ENCODE assay signal across 11 cellular contexts in the genomic region with DNA sequence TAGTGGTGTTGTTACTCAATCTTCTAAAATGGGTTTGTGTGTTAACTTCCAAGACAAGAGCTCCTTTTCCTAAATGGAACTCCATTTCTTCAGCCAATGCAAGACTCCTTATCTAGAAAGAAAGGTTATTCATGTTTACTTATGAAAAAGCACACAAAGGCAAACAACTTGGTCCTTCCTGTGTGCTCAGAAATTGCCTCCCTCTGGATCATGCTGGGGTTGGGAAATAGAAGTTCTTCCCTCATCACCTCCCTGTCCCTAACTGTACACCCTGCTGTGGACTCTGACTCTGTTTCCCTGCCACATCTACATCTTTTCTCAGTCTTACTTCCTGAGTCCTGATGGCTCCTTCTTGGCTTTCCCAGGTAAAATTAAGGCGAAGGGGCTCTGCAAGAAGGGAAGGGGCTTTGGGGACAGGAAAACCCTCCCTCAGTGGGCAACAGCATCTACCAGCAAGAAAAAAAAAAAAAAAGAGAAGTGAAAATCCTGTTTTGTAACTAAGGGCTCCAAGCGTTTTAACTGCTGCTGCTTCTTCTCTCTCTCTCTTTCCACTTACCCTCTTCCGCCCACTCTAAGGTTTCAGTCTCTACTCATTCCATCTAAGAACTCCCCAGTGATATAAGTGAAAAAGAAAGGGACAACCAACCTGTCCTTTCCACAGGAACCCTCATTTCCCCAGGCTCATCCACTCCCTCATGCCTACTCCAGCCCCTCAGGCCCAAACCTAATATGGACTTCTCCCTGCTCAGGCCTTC. TPM values are rescaled to one million over a fixed set of nuclear protein-coding genes. Genes with fewer than 3 reads are reported as not detected.
A peak's percentile ranks its signal among the peaks of the same experiment; 100 is the strongest.
DNase-seq lines count a peak whose midpoint lies in the region; ATAC-seq and TF ChIP-seq lines count a peak whose summit lies in the region.
"Had no signal": no experiment of that assay in that cellular context is flagged by ENCODE, and none has a peak within 500 bp of the region (broad histone marks: within the 10 kb centered on the region; RNA-seq: fewer than 3 reads in every experiment).

No MANE protein-coding gene starts in this region.

- no peak overlapping the region for H4K91ac ChIP-seq in IMR-90 (ENCODE audit: insufficient read depth, low read depth, low read length)

- no peak for TF ChIP-seq POLR2A in IMR-90 (IDR thresholded peaks at IDR 0.05; ENCODE audit: low read depth, low read length)

- TF ChIP-seq RAD21 in IMR-90 (IDR thresholded peaks at IDR 0.05; ENCODE audit: low read length), result no peak

- H3K9me3 Mint-ChIP-seq in naive B cell, result no peaks in the 10 kb centered on the region

- no peak overlapping the region for H3K14ac ChIP-seq in IMR-90 (replicated peaks; ENCODE audit: low read depth, low read length)

- no peak overlapping the region for H3K4ac ChIP-seq in IMR-90 (ENCODE audit: low read depth, low read length)

- WGBS in IMR-90 (ENCODE audit: extremely low coverage in 2 of 2, insufficient read length in 1 of 2), 2 experiments, result no CpG with 5 or more reads among the region's 3 CpGs
- WGBS in smooth muscle cell (ENCODE audit: low lambda C conversion rate), result 82% methylated on average over 3 of the region's 3 CpGs

- peak; percentile 93 for ATAC-seq in GM18870 (IDR thresholded peaks at IDR 0.05; ENCODE audit: unreplicated experiment)
- ATAC-seq in HG02610 (IDR thresholded peaks at IDR 0.05; ENCODE audit: unreplicated experiment), result peak; percentile 83
- no peak for ATAC-seq in IMR-90 (ENCODE audit: low read depth)
- ATAC-seq in naive B cell (ENCODE audit: low read depth in 2 of 2), result peak; percentile 73 to 75
- ATAC-seq: Panc1 had no signal

- CTCF ChIA-PET in IMR-90 (lab: Yijun Ruan, JAX), result no interaction called here

- peak overlapping the region; percentile 24 to 84 (median 70) for H3K4me3 Mint-ChIP-seq in naive B cell

- H3K27ac Mint-ChIP-seq in naive B cell, result peak overlapping the region; percentile 51 to 92 (median 72)

- H3K79me1 ChIP-seq in IMR-90 (ENCODE audit: low read depth in 1 of 2, low read length in 2 of 2), result no peaks in the 10 kb centered on the region

- no peak overlapping the region for H3K27ac ChIP-seq in IMR-90 (ENCODE audit: insufficient read depth, low read length)
- no peak overlapping the region for H3K27ac ChIP-seq in smooth muscle cell (ENCODE audit: low read depth)

- H4K20me1 ChIP-seq in IMR-90 (ENCODE audit: insufficient read depth, low read length), result no peaks in the 10 kb centered on the region
- H4K20me1 ChIP-seq in smooth muscle cell (ENCODE audit: low read depth), result no peaks in the 10 kb centered on the region

- H3K9ac ChIP-seq in IMR-90 (ENCODE audit: low read depth, low read length) (no peak overlapping the region), smooth muscle cell (ENCODE audit: low read depth) (no peak overlapping the region)

- H3K18ac ChIP-seq in IMR-90 (ENCODE audit: low read depth, low read length), result no peak overlapping the region

- POLR2A ChIA-PET in IMR-90 (lab: Charles Lee; ENCODE audit: unreplicated experiment), result no interaction called here

- no TSS peak for BruUV-seq in IMR-90 (replicated peaks; lab: Mats Ljungman, UMichigan)

- no peak overlapping the region for H2BK15ac ChIP-seq in IMR-90 (ENCODE audit: low read depth, low read length)

- no peak overlapping the region for H3K4me3 ChIP-seq in IMR-90 (ENCODE audit: insufficient read depth, low read depth, low read length)
- H3K4me3 ChIP-seq in smooth muscle cell, result no peak overlapping the region

- no peaks in the 10 kb centered on the region for H3K79me2 ChIP-seq in smooth muscle cell (ENCODE audit: low read depth)

- in situ Hi-C loops in IMR-90 (cut with MboI; ENCODE audit: low sequenced_read_pairs), result no loop called here

- H2AK9ac ChIP-seq in IMR-90 (replicated peaks; ENCODE audit: low read depth, low read length, poor library complexity), result no peak overlapping the region

- H3K4me1 Mint-ChIP-seq in naive B cell, result peaks cover 20 to 52% (median 27%) of the 10 kb centered on the region in 3 donors

- TF ChIP-seq CTCF in IMR-90 (conservative IDR thresholded peaks at IDR 0.05; ENCODE audit: low read depth, low read length) (no peak), smooth muscle cell (IDR thresholded peaks at IDR 0.05; ENCODE audit: borderline replicate concordance, insufficient read depth, poor library complexity, severe bottlenecking) (no peak)

- no peaks in the 10 kb centered on the region for H3K36me3 Mint-ChIP-seq in naive B cell

- H3K56ac ChIP-seq in IMR-90 (ENCODE audit: extremely low read depth, insufficient read depth, low read length), result no peak overlapping the region

- H3K27me3 Mint-ChIP-seq in naive B cell, result no peaks in the 10 kb centered on the region

- H4K8ac ChIP-seq in IMR-90 (ENCODE audit: low read depth in 2 of 2, low read length in 2 of 2), result no peak overlapping the region

- no peak overlapping the region for H2AFZ ChIP-seq in IMR-90 (replicated peaks; ENCODE audit: low read length, poor library complexity)
- H2AFZ ChIP-seq in smooth muscle cell (ENCODE audit: low read depth), result no peak overlapping the region

- H3K4me2 ChIP-seq in IMR-90 (ENCODE audit: low read depth, low read length), result no peak overlapping the region
- H3K4me2 ChIP-seq in smooth muscle cell, result no peak overlapping the region

- H3K27me3 ChIP-seq in IMR-90 (ENCODE audit: control insufficient read depth, insufficient read depth, low read length), result no peaks in the 10 kb centered on the region
- H3K27me3 ChIP-seq in smooth muscle cell (ENCODE audit: low read depth), result no peaks in the 10 kb centered on the region

- H2BK5ac ChIP-seq in IMR-90 (ENCODE audit: low read depth, low read length, poor library complexity, severe bottlenecking), result no peak overlapping the region

- H3F3A ChIP-seq in smooth muscle cell (ENCODE audit: low read depth), result no peaks in the 10 kb centered on the region

- H3K4me1 ChIP-seq in IMR-90 (ENCODE audit: control insufficient read depth, insufficient read depth, low read length) (no peaks in the 10 kb centered on the region), smooth muscle cell (ENCODE audit: low read depth) (no peaks in the 10 kb centered on the region)

- intact Hi-C loops in IMR-90 (cut with micrococcal nuclease), result no loop called here

- dilution Hi-C loops in IMR-90 (cut with HindIII; ENCODE audit: low sequenced_read_pairs, unreplicated experiment), result no loop called here

- H2AK5ac ChIP-seq in IMR-90 (ENCODE audit: low read depth, low read length), result no peak overlapping the region

- no peaks in the 10 kb centered on the region for H3K9me1 ChIP-seq in IMR-90 (ENCODE audit: insufficient read depth, low read length)

- H2BK20ac ChIP-seq in IMR-90 (ENCODE audit: low read depth, low read length), result 0 out of 2 replicates have a peak overlapping the region, but pooled peaks have one; percentile 10

- no peak overlapping the region for H4K5ac ChIP-seq in IMR-90 (ENCODE audit: low read depth, low read length)

- H3K23ac ChIP-seq in IMR-90 (ENCODE audit: low read depth, low read length), result no peak overlapping the region

- no peaks in the 10 kb centered on the region for H3K36me3 ChIP-seq in IMR-90 (ENCODE audit: control insufficient read depth, insufficient read depth, low read length)
- H3K36me3 ChIP-seq in smooth muscle cell (ENCODE audit: low read depth), result no peaks in the 10 kb centered on the region

- no peak for DNase-seq in IMR-90
- peak; percentile 45 for DNase-seq in naive B cell
- DNase-seq in NCI-H1417 treated with DMSO at 0.1 percent for 48 hours (lab: John Stamatoyannopoulos, UW), result no peak
- no peak for DNase-seq in SW 1271 (lab: John Stamatoyannopoulos, UW)
- DNase-seq in smooth muscle cell (lab: John Stamatoyannopoulos, UW; ENCODE audit: unreplicated experiment), result no peak
- DNase-seq in HT-29 (ENCODE audit: low spot score), result no peak
- DNase-seq: activated gamma-delta T cell treated with Interleukin-2 at 50 U/mL for 16 hours had no signal

- H3K9me3 ChIP-seq in IMR-90 (ENCODE audit: control insufficient read depth, insufficient read depth, low read length) (no peaks in the 10 kb centered on the region), smooth muscle cell (replicated peaks; ENCODE audit: low read depth) (no peaks in the 10 kb centered on the region)

- no peak overlapping the region for H2BK120ac ChIP-seq in IMR-90 (ENCODE audit: low read depth, low read length)

TF ChIP-seq in IMR-90, 13 proteins besides CTCF, POLR2A, EP300 and RAD21:
- TF ChIP-seq MAZ (IDR thresholded peaks at IDR 0.05; ENCODE audit: borderline replicate concordance, low read depth, low read length), result no peak
- TF ChIP-seq MXI1 (IDR thresholded peaks at IDR 0.05; ENCODE audit: borderline replicate concordance, low read depth, low read length), result no peak
- TF ChIP-seq, protein P1, sequence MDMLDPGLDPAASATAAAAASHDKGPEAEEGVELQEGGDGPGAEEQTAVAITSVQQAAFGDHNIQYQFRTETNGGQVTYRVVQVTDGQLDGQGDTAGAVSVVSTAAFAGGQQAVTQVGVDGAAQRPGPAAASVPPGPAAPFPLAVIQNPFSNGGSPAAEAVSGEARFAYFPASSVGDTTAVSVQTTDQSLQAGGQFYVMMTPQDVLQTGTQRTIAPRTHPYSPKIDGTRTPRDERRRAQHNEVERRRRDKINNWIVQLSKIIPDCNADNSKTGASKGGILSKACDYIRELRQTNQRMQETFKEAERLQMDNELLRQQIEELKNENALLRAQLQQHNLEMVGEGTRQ (IDR thresholded peaks at IDR 0.05; ENCODE audit: low read depth, low read length), result no peak
- TF ChIP-seq RFX5 (IDR thresholded peaks at IDR 0.05; ENCODE audit: low read depth, low read length), result no peak
- TF ChIP-seq SMC3 (IDR thresholded peaks at IDR 0.05; ENCODE audit: low read depth, low read length), result no peak
- no peak for TF ChIP-seq NFE2L2 (IDR thresholded peaks at IDR 0.05; ENCODE audit: low read depth, low read length)

RNA-seq across cellular contexts. Expression of gene TASL, which starts 19.9 kb away (rescaled TPM):
- total RNA-seq in IMR-90 (2012; rRNA removed) (not detected in 2 replicates), smooth muscle cell (not detected in 2 replicates)
- polyA plus RNA-seq in IMR-90 (2012; rRNA removed) (not detected in 2 replicates), naive B cell (ENCODE audit: low read depth in 6 of 6) (10 to 100 TPM; 15.2 to 39.8 (median 32.9) TPM), smooth muscle cell (not detected in 2 replicates)
- polyA plus RNA-seq in IMR-90 (2012; cell fraction: cytosol; rRNA removed), result not detected in 2 replicates
- not detected in 2 replicates for polyA plus RNA-seq in IMR-90 (2012; cell fraction: nucleus; rRNA removed; ENCODE audit: low replicate concordance)
- total RNA-seq in HT-29 (2014; rRNA removed; shearing (Covaris generic)), result not detected in 2 replicates
- total RNA-seq: H1 had no signal
- polyA plus RNA-seq: H1 had no signal

RNA-seq across cellular contexts. Expression of gene GK, which starts 55.8 kb away (rescaled TPM):
- total RNA-seq in IMR-90 (2012; rRNA removed) (9.3 and 12.2 TPM in 2 replicates), smooth muscle cell (5.7 and 5.8 TPM in 2 replicates)
- polyA plus RNA-seq in IMR-90 (2012; rRNA removed) (5.5 and 7.6 TPM in 2 replicates), naive B cell (ENCODE audit: low read depth in 6 of 6) (10 to 100 TPM; 10.3 to 19.5 (median 14.5) TPM), smooth muscle cell (2.6 and 4.5 TPM in 2 replicates)
- 1.4 and 1.5 TPM in 2 replicates for polyA plus RNA-seq in IMR-90 (2012; cell fraction: cytosol; rRNA removed)
- polyA plus RNA-seq in IMR-90 (2012; cell fraction: nucleus; rRNA removed; ENCODE audit: low replicate concordance), result 3.9 and 21.6 TPM in 2 replicates
- total RNA-seq in HT-29 (2014; rRNA removed; shearing (Covaris generic)), result 1.2 and 1.5 TPM in 2 replicates
